Comparison of ENCODE assay signal across 8 cellular contexts in genomic region chr9:100098241-100098886, GRCh38. TPM values are rescaled to one million over a fixed set of nuclear protein-coding genes. Genes with fewer than 3 reads are reported as not detected.
DNase-seq lines count a peak whose midpoint lies in the region; ATAC-seq lines count a peak whose summit lies in the region.

No MANE protein-coding gene starts in this region.

- H3K4me3 Mint-ChIP-seq in activated T-cell treated with anti-CD3 and anti-CD28 coated beads, Interleukin-2, amount 50 U/mL, for 24 hours: peak overlapping the region; percentile 100

- peaks cover 53% of the 10 kb centered on the region for H4K20me1 ChIP-seq in BLaER1

- no peaks in the 10 kb centered on the region for H3K9me3 Mint-ChIP-seq in activated T-cell treated with anti-CD3 and anti-CD28 coated beads, Interleukin-2, amount 50 U/mL, for 24 hours

- H3K36me3 ChIP-seq in BLaER1 (peaks cover 22% of the 10 kb centered on the region), mucosa of stomach (ENCODE audit: control insufficient read depth, insufficient read depth, low read length) (no peaks in the 10 kb centered on the region), thymus (ENCODE audit: control insufficient read depth, insufficient read depth) (no peaks in the 10 kb centered on the region)

- WGBS in thymus: under 1% methylated on average over 34 of the region's 34 CpGs

- no peaks in the 10 kb centered on the region for H3K9me3 ChIP-seq in BLaER1
- no peaks in the 10 kb centered on the region for H3K9me3 ChIP-seq in mucosa of stomach (ENCODE audit: control insufficient read depth, low read length)
- no peaks in the 10 kb centered on the region for H3K9me3 ChIP-seq in thymus (ENCODE audit: control insufficient read depth)

- H3K4me3 ChIP-seq in BLaER1: peak overlapping the region; percentile 93
- peak overlapping the region; percentile 99 for H3K4me3 ChIP-seq in mucosa of stomach (ENCODE audit: low read length)
- H3K4me3 ChIP-seq in thymus (ENCODE audit: low read length): peak overlapping the region; percentile 87

- peaks cover 30% of the 10 kb centered on the region for H3K36me3 Mint-ChIP-seq in activated T-cell treated with anti-CD3 and anti-CD28 coated beads, Interleukin-2, amount 50 U/mL, for 24 hours (ENCODE audit: low read depth)

- H3K4me2 ChIP-seq in BLaER1: peak overlapping the region; percentile 92

- H3K27ac Mint-ChIP-seq in activated T-cell treated with anti-CD3 and anti-CD28 coated beads, Interleukin-2, amount 50 U/mL, for 24 hours: peak overlapping the region; percentile 98

- H3K4me1 ChIP-seq in BLaER1: peaks cover 22% of the 10 kb centered on the region
- peaks cover 35% of the 10 kb centered on the region for H3K4me1 ChIP-seq in mucosa of stomach (ENCODE audit: control insufficient read depth, insufficient read depth, low read length)
- no peaks in the 10 kb centered on the region for H3K4me1 ChIP-seq in thymus (ENCODE audit: control insufficient read depth, insufficient read depth, low read length)

- ATAC-seq in GM18909 (IDR thresholded peaks at IDR 0.05; ENCODE audit: poor library complexity, unreplicated experiment): peak; percentile 17
- peak; percentile 5 for ATAC-seq in HG03457 (IDR thresholded peaks at IDR 0.05; ENCODE audit: unreplicated experiment)
- ATAC-seq in esophagus mucosa: peak; percentile 80

- no peaks in the 10 kb centered on the region for H3K27me3 Mint-ChIP-seq in activated T-cell treated with anti-CD3 and anti-CD28 coated beads, Interleukin-2, amount 50 U/mL, for 24 hours

- peaks cover 44% of the 10 kb centered on the region for H3K4me1 Mint-ChIP-seq in activated T-cell treated with anti-CD3 and anti-CD28 coated beads, Interleukin-2, amount 50 U/mL, for 24 hours (ENCODE audit: low read depth)

- H3K27me3 ChIP-seq in BLaER1 (no peaks in the 10 kb centered on the region), mucosa of stomach (ENCODE audit: control insufficient read depth, insufficient read depth, low read length) (no peaks in the 10 kb centered on the region), thymus (ENCODE audit: control insufficient read depth, insufficient read depth) (no peaks in the 10 kb centered on the region)

- peak overlapping the region; percentile 90 for H3K9ac ChIP-seq in BLaER1
- peak overlapping the region; percentile 98 for H3K9ac ChIP-seq in mucosa of stomach (ENCODE audit: low read length)

- H3K27ac ChIP-seq in BLaER1 (peak overlapping the region; percentile 87), thymus (ENCODE audit: low read depth) (peak overlapping the region; percentile 90)

- peak; percentile 69 for DNase-seq in NCI-H526 treated with DMSO at 0.1 percent for 48 hours (lab: John Stamatoyannopoulos, UW)
- DNase-seq in activated T-cell treated with anti-CD3 and anti-CD28 coated beads, Interleukin-2, amount 50 U/mL, for 24 hours: peak; percentile 35

RNA-seq across cellular contexts. Expression of gene ERP44, which starts 0.4 kb away (rescaled TPM):
- total RNA-seq in esophagus mucosa: 14.2 TPM
- 18.2 TPM for polyA plus RNA-seq in thymus

RNA-seq across cellular contexts. Expression of gene INVS, which starts 0.7 kb away (rescaled TPM):
- 8.6 TPM for total RNA-seq in esophagus mucosa
- 5.0 TPM for polyA plus RNA-seq in thymus

Comparison
In these comparisons a context has a peak if more than half of its experiments do, and no peak if none do; other contexts are left out.
1. Peak in every context shown above with its lines: DNase-seq, ATAC-seq, H3K4me3 ChIP-seq and H3K27ac ChIP-seq.
2. ATAC-seq: peak in every context shown above with its lines; median percentile 80 in esophagus mucosa; 17 in GM18909; 5 in HG03457.